In the genomic region with DNA sequence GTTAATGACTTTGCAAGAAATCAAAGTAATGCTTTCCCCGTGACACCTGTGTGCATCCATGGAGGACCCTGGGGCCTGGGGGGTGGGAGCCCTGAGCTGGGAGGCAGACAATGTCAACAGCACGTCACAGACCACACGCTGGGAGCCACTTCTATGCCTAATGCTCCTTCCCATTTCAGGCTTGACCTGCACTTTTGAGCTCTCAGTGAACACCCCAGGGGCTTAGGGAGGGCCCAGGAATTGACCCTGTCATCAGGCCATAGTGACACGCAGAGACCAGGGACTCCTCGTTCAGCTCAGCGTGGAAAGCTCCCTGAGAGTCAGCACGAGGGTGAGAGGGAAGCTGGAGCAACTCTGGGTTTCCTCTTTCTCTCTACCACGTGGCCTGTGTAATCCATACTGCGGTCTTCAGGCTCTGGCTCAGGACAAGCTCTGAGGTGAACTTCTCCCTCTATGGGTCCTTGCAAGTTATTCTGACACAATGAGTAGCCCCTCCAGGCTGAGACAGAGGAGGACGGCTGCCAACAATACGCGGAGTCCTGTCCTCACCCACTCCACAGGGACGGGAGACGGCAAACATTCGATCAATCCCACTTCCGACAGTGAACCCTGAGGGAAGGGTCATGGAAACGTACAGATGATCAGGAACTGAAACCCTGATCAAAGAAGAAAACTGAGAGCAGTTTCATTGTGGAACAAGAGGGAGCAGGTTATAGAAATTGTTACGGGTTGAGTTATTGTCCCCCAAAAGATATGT, we compare ENCODE assay signal across 14 cellular contexts.
"Had no signal": no experiment of that assay in that cellular context is flagged by ENCODE, and none has a peak within 500 bp of the region (broad histone marks: within the 10 kb centered on the region; RNA-seq: fewer than 3 reads in every experiment).

No MANE protein-coding gene starts in this region.

- DNase-seq: activated CD4-positive, alpha-beta memory T cell treated with anti-CD3 and anti-CD28 coated beads for 36 hours; activated CD8-positive, alpha-beta memory T cell treated with anti-CD3 and anti-CD28 coated beads, Interleukin-2, amount 50 U/mL, for 4 hours; activated gamma-delta T cell treated with Interleukin-2 at 50 U/mL for 16 hours; activated naive CD8-positive, alpha-beta T cell treated with anti-CD3 and anti-CD28 coated beads for 36 hours; activated T-cell treated with anti-CD3 and anti-CD28 coated beads, Interleukin-2, amount 50 U/mL, for 72 hours; brain microvascular endothelial cell; foreskin keratinocyte; spleen; stimulated activated naive CD4-positive, alpha-beta T cell treated with Interleukin-2 at 50 U/mL for 16 hours; T-helper 9 cell had no signal

- H3K4me3 ChIP-seq: spleen, suprapubic skin had no signal

- H3K4me1 ChIP-seq: spleen had no signal

- ATAC-seq: activated T-cell treated with anti-CD3 and anti-CD28 coated beads, Interleukin-2, amount 50 U/mL, for 72 hours; foreskin keratinocyte; sciatic nerve had no signal

- H3K27me3 ChIP-seq: brain microvascular endothelial cell, foreskin keratinocyte, neutrophil had no signal

- H3K27ac ChIP-seq: brain microvascular endothelial cell, foreskin keratinocyte, neutrophil, spleen, suprapubic skin, VCaP had no signal

- H3K9me3 ChIP-seq: neutrophil, spleen, suprapubic skin had no signal

- H3K36me3 ChIP-seq: brain microvascular endothelial cell, neutrophil, spleen, suprapubic skin had no signal
